In the genomic region with DNA sequence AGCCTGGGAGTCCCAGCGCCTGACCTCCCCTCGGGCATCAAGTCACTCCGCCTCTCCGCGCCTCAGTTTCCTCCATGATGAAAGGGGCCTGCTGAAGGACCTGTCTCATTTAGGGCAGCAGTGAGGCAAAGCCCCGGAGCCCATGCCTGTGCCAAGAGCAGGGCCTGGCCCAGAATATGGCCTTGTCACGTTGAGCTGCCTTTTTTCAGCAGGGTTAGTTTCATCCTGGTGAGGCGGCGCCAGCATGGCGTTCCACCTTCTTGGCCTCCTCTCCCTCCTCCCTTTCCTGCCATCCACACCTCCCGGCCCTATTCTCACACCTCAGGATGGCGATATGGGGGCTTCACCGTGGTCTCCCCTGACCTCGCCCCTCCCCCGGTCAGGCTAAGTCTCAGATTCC, we compare ENCODE assay signal across 23 cellular contexts. TPM values are rescaled to one million over a fixed set of nuclear protein-coding genes. Genes with fewer than 3 reads are reported as not detected.
DNase-seq lines count a peak whose midpoint lies in the region; ATAC-seq and TF ChIP-seq lines count a peak whose summit lies in the region.
"Had no signal": no experiment of that assay in that cellular context is flagged by ENCODE, and none has a peak within 500 bp of the region (broad histone marks: within the 10 kb centered on the region; RNA-seq: fewer than 3 reads in every experiment).

No MANE protein-coding gene starts in this region.

- H3F3A ChIP-seq in GM23338 (replicated peaks; ENCODE audit: low read depth) = no peaks in the 10 kb centered on the region

- H3K36me3 ChIP-seq in GM23338 (ENCODE audit: insufficient read depth) (no peaks in the 10 kb centered on the region), stomach (no peaks in the 10 kb centered on the region)
- no peaks in the 10 kb centered on the region for H3K36me3 ChIP-seq in CD8-positive, alpha-beta memory T cell (ENCODE audit: insufficient read depth, low read length)
- H3K36me3 ChIP-seq: brain microvascular endothelial cell, right atrium auricular region had no signal

- H3K4me1 Mint-ChIP-seq in GM23338 = peaks cover 45% of the 10 kb centered on the region
- H3K4me1 Mint-ChIP-seq in WTC11 = peaks cover 40% of the 10 kb centered on the region
- H3K4me1 Mint-ChIP-seq in mesothelial cell of epicardium = peaks cover 64% of the 10 kb centered on the region
- peaks cover 33 to 45% (median 38%) of the 10 kb centered on the region in 3 donors for H3K4me1 Mint-ChIP-seq in CD8-positive, alpha-beta memory T cell
- peaks cover 2% of the 10 kb centered on the region for H3K4me1 Mint-ChIP-seq in activated CD4-positive, alpha-beta memory T cell treated with anti-CD3 and anti-CD28 coated beads for 36 hours (ENCODE audit: low read depth)

- TF ChIP-seq CTCF in GM23338 (conservative IDR thresholded peaks at IDR 0.05; ENCODE audit: low read depth in 2 of 2) (no peak), WTC11 (IDR thresholded peaks at IDR 0.05) (no peak), mesothelial cell of epicardium (IDR thresholded peaks at IDR 0.05; ENCODE audit: unreplicated experiment) (no peak), stomach (IDR thresholded peaks at IDR 0.05) (no peak)

- H3K9me3 Mint-ChIP-seq in GM23338 (no peaks in the 10 kb centered on the region; the same call in 1 of the 3 replicates), WTC11 (no peaks in the 10 kb centered on the region), mesothelial cell of epicardium (no peaks in the 10 kb centered on the region)
- no peaks in the 10 kb centered on the region for H3K9me3 Mint-ChIP-seq in CD8-positive, alpha-beta memory T cell
- H3K9me3 Mint-ChIP-seq in activated CD4-positive, alpha-beta memory T cell treated with anti-CD3 and anti-CD28 coated beads for 36 hours = no peaks in the 10 kb centered on the region
- H3K9me3 Mint-ChIP-seq: CD8-positive, alpha-beta T cell had no signal

- H3K79me2 ChIP-seq in GM23338 (replicated peaks; ENCODE audit: insufficient read depth) = peaks cover 44% of the 10 kb centered on the region

- POLR2A ChIA-PET in WTC11 (lab: Charles Lee) = interaction anchor here (0.6 to 2.2 kb wide), 2 partner anchors 10 to 847 kb away, joined by 4 to 9 read pairs; no protein-coding TSS in a partner anchor
- POLR2A ChIA-PET in CD8-positive, alpha-beta memory T cell (lab: Charles Lee) = no interaction called here
- POLR2A ChIA-PET in activated CD4-positive, alpha-beta memory T cell treated with anti-CD3 and anti-CD28 coated beads for 36 hours (lab: Charles Lee) = no interaction called here

- intact Hi-C loops in stomach (cut with DNase I; ENCODE audit: low total_unique reads) = no loop called here
- intact Hi-C loops in activated CD4-positive, alpha-beta memory T cell treated with anti-CD3 and anti-CD28 coated beads for 36 hours (cut with micrococcal nuclease) = no loop called here

- CTCF ChIA-PET in WTC11 (lab: Charles Lee) = interaction anchor here (0.6 to 2.9 kb wide), 8 partner anchors 9 to 180 kb away, joined by 3 to 21 read pairs (median 5); no protein-coding TSS in a partner anchor
- CTCF ChIA-PET in CD8-positive, alpha-beta memory T cell (lab: Charles Lee) = no interaction called here
- CTCF ChIA-PET in activated CD4-positive, alpha-beta memory T cell treated with anti-CD3 and anti-CD28 coated beads for 36 hours (lab: Charles Lee) = no interaction called here

- no peak overlapping the region for H3K4me3 ChIP-seq in GM23338
- H3K4me3 ChIP-seq in stomach = no peak overlapping the region
- H3K4me3 ChIP-seq in CD8-positive, alpha-beta memory T cell (ENCODE audit: low read length) = no peak overlapping the region
- H3K4me3 ChIP-seq: right atrium auricular region, SK-N-MC had no signal

- H2AFZ ChIP-seq in GM23338 = no peak overlapping the region

- no peaks in the 10 kb centered on the region for H3K27me3 ChIP-seq in GM23338 (ENCODE audit: insufficient read depth)
- H3K27me3 ChIP-seq in stomach = no peaks in the 10 kb centered on the region
- H3K27me3 ChIP-seq in CD8-positive, alpha-beta memory T cell (ENCODE audit: insufficient read depth, low read length, poor library complexity, severe bottlenecking) = no peaks in the 10 kb centered on the region
- H3K27me3 ChIP-seq: brain microvascular endothelial cell, right atrium auricular region had no signal

- H3K4me3 Mint-ChIP-seq in GM23338 = no peak overlapping the region; the same call in 2 of the 3 replicates
- no peak overlapping the region for H3K4me3 Mint-ChIP-seq in WTC11
- H3K4me3 Mint-ChIP-seq in mesothelial cell of epicardium = peak overlapping the region; percentile 15
- no peak overlapping the region for H3K4me3 Mint-ChIP-seq in CD8-positive, alpha-beta memory T cell
- H3K4me3 Mint-ChIP-seq in activated CD4-positive, alpha-beta memory T cell treated with anti-CD3 and anti-CD28 coated beads for 36 hours = no peak overlapping the region
- H3K4me3 Mint-ChIP-seq: CD8-positive, alpha-beta T cell had no signal

- H3K27ac Mint-ChIP-seq in GM23338 = peak overlapping the region; percentile 84
- H3K27ac Mint-ChIP-seq in WTC11 = peak overlapping the region; percentile 78
- H3K27ac Mint-ChIP-seq in mesothelial cell of epicardium = peak overlapping the region; percentile 88
- H3K27ac Mint-ChIP-seq in CD8-positive, alpha-beta memory T cell = no peak overlapping the region
- H3K27ac Mint-ChIP-seq in activated CD4-positive, alpha-beta memory T cell treated with anti-CD3 and anti-CD28 coated beads for 36 hours = no peak overlapping the region
- H3K27ac Mint-ChIP-seq: CD8-positive, alpha-beta T cell had no signal

- TF ChIP-seq EP300 in stomach (IDR thresholded peaks at IDR 0.05) = no peak

- 61 to 74% (median 69%) methylated on average over 14 to 15 of the region's 15 CpGs for WGBS in stomach, 5 donors

- H3K36me3 Mint-ChIP-seq in GM23338 (ENCODE audit: low read depth) (no peaks in the 10 kb centered on the region; the same call in 1 of the 3 replicates), WTC11 (peaks cover 4% of the 10 kb centered on the region; the same call in 1 of the 2 replicates), mesothelial cell of epicardium (peaks cover 3% of the 10 kb centered on the region)
- H3K36me3 Mint-ChIP-seq in CD8-positive, alpha-beta memory T cell = peaks cover 0 to 13% (median 6%) of the 10 kb centered on the region in 3 donors
- H3K36me3 Mint-ChIP-seq in activated CD4-positive, alpha-beta memory T cell treated with anti-CD3 and anti-CD28 coated beads for 36 hours = no peaks in the 10 kb centered on the region

- DNase-seq in GM23338 (ENCODE audit: low spot score) (no peak), WTC11 (ENCODE audit: low spot score) (no peak), mesothelial cell of epicardium (ENCODE audit: low spot score in 2 of 2, unreplicated experiment in 2 of 2) (no peak), stomach (no peak)
- DNase-seq in stimulated activated CD4-positive, alpha-beta T cell treated with anti-CD3 and anti-CD28 coated beads, Interleukin-4, amount 100 ng/mL, for 1 hour = no peak
- DNase-seq in CD8-positive, alpha-beta memory T cell = no peak
- DNase-seq in activated CD4-positive, alpha-beta memory T cell treated with anti-CD3 and anti-CD28 coated beads for 36 hours = no peak
- DNase-seq: activated CD4-positive, alpha-beta T cell treated with anti-CD3 and anti-CD28 coated beads, Interleukin-2, amount 50 U/mL, for 48 hours; activated effector memory CD4-positive, alpha-beta T cell treated with Interleukin-2 at 50 U/mL for 16 hours; CD8-positive, alpha-beta T cell; DMS79; effector memory CD4-positive, alpha-beta T cell; NCI-H1417; NK-92 treated with Interleukin-12 subunit alpha and Interleukin-12 subunit beta, amount 100 ng/mL, for 24 hours had no signal

- H3K27ac ChIP-seq in GM23338 (ENCODE audit: low read depth) (no peak overlapping the region), stomach (peak overlapping the region; percentile 29 to 60 (median 55))
- no peak overlapping the region for H3K27ac ChIP-seq in CD8-positive, alpha-beta memory T cell (ENCODE audit: low read depth, low read length)
- H3K27ac ChIP-seq: brain microvascular endothelial cell, right atrium auricular region, SK-N-MC had no signal

- H3K9me2 ChIP-seq in GM23338 (ENCODE audit: insufficient read depth) = no peaks in the 10 kb centered on the region

- H4K20me1 ChIP-seq in GM23338 (replicated peaks; ENCODE audit: insufficient read depth) = peaks cover 4% of the 10 kb centered on the region

- H3K4me1 ChIP-seq in GM23338 (ENCODE audit: insufficient read depth) (peaks cover 17% of the 10 kb centered on the region), stomach (peaks cover 65 to 88% (median 76%) of the 10 kb centered on the region in 4 donors)
- H3K4me1 ChIP-seq in CD8-positive, alpha-beta memory T cell (ENCODE audit: insufficient read depth, low read length) = no peaks in the 10 kb centered on the region

- no peak for ATAC-seq in GM23338
- no peak for ATAC-seq in WTC11
- ATAC-seq: CD8-positive, alpha-beta T cell had no signal

- TF ChIP-seq POLR2A in stomach (IDR thresholded peaks at IDR 0.05) = no peak

- H3K4me2 ChIP-seq in GM23338 = no peak overlapping the region

- no peaks in the 10 kb centered on the region for H3K9me3 ChIP-seq in stomach
- no peaks in the 10 kb centered on the region for H3K9me3 ChIP-seq in CD8-positive, alpha-beta memory T cell (ENCODE audit: low read length)
- H3K9me3 ChIP-seq: right atrium auricular region had no signal

- peaks cover 11% of the 10 kb centered on the region for H3K27me3 Mint-ChIP-seq in GM23338 (ENCODE audit: insufficient read depth, low read depth, poor library complexity)
- H3K27me3 Mint-ChIP-seq in WTC11 (ENCODE audit: low read depth) = no peaks in the 10 kb centered on the region; the same call in 1 of the 2 replicates
- no peaks in the 10 kb centered on the region for H3K27me3 Mint-ChIP-seq in mesothelial cell of epicardium (ENCODE audit: low read depth)
- H3K27me3 Mint-ChIP-seq in CD8-positive, alpha-beta memory T cell = no peaks in the 10 kb centered on the region
- H3K27me3 Mint-ChIP-seq in activated CD4-positive, alpha-beta memory T cell treated with anti-CD3 and anti-CD28 coated beads for 36 hours = no peaks in the 10 kb centered on the region

RNA-seq across cellular contexts. Expression of a gene that starts 30.2 kb away (rescaled TPM):
- 31.7 and 35.4 TPM in 2 replicates for total RNA-seq in GM23338 (2014; rRNA removed; shearing (Covaris generic))
- 28.3 and 28.7 TPM in 2 replicates for polyA plus RNA-seq in GM23338 (2016; fragmentation: Nextera tagmentation; extraction: Ambion mirVana)
- total RNA-seq in WTC11 (2021) = 69.8 to 77.7 TPM (median 73.9 TPM) in 3 replicates
- total RNA-seq in mesothelial cell of epicardium = 101 to 103 TPM (median 102 TPM) in 3 replicates
- total RNA-seq in stomach = 10 to 100 TPM in 3 of 5 donors, 1 to 10 TPM in 2; 4.2 to 80.4 (median 35.6) TPM
- 10 to 100 TPM; 20.8 to 24.5 (median 24.3) TPM for polyA plus RNA-seq in stomach
- total RNA-seq in CD8-positive, alpha-beta memory T cell = 10 to 100 TPM; 21.3 to 21.8 TPM
- polyA plus RNA-seq in CD8-positive, alpha-beta memory T cell = 1.8 TPM
- total RNA-seq in activated CD4-positive, alpha-beta memory T cell treated with anti-CD3 and anti-CD28 coated beads for 36 hours = 10 to 100 TPM; 16.3 to 17.8 TPM

RNA-seq across cellular contexts. Expression of a gene that starts 41.0 kb away (rescaled TPM):
- total RNA-seq in GM23338 (2014; rRNA removed; shearing (Covaris generic)) = 3.8 and 6.2 TPM in 2 replicates
- polyA plus RNA-seq in GM23338 (2016; fragmentation: Nextera tagmentation; extraction: Ambion mirVana) = 2.8 and 3.6 TPM in 2 replicates
- 2.0 to 2.5 TPM (median 2.2 TPM) in 3 replicates for total RNA-seq in WTC11 (2021)
- total RNA-seq in mesothelial cell of epicardium = 11.7 to 14.8 TPM (median 12.2 TPM) in 3 replicates
- total RNA-seq in stomach = not detected
- polyA plus RNA-seq in stomach = 10 to 100 TPM in 1 of 3 donors, under 1 TPM in 1, not detected in 1; 0.37 to 40.6 TPM
- total RNA-seq in CD8-positive, alpha-beta memory T cell = not detected
- polyA plus RNA-seq in CD8-positive, alpha-beta memory T cell = not detected
- not detected for total RNA-seq in activated CD4-positive, alpha-beta memory T cell treated with anti-CD3 and anti-CD28 coated beads for 36 hours
- total RNA-seq: CD8-positive, alpha-beta T cell; lung microvascular endothelial cell; myocyte; right atrium auricular region; T-helper 2 cell treated with Interferon-gamma antibody and Interleukin-4, amounts not matched to agents 100 ng/mL and 5 ng/mL, for 36 hours had no signal

RNA-seq across cellular contexts. Expression of a gene that starts 48.3 kb away (rescaled TPM):
- total RNA-seq in GM23338 (2014; rRNA removed; shearing (Covaris generic)) = not detected in 2 replicates
- polyA plus RNA-seq in GM23338 (2016; fragmentation: Nextera tagmentation; extraction: Ambion mirVana) (not detected in 2 replicates), stomach (1 to 10 TPM in 1 of 3 donors, under 1 TPM in 1, not detected in 1; 0.65 to 1.9 TPM)
- total RNA-seq in WTC11 (2021) (0.37 to 1.1 TPM (median 0.77 TPM) in 3 replicates), mesothelial cell of epicardium (not detected in 3 replicates), stomach (not detected)
- total RNA-seq in CD8-positive, alpha-beta memory T cell = not detected
- polyA plus RNA-seq in CD8-positive, alpha-beta memory T cell = not detected
- total RNA-seq in activated CD4-positive, alpha-beta memory T cell treated with anti-CD3 and anti-CD28 coated beads for 36 hours = not detected
- total RNA-seq: CD8-positive, alpha-beta T cell; kidney epithelial cell; lung microvascular endothelial cell; myocyte; NCI-H460; omental fat pad; right atrium auricular region; T-helper 2 cell treated with Interferon-gamma antibody and Interleukin-4, amounts not matched to agents 100 ng/mL and 5 ng/mL, for 36 hours had no signal

Comparison
In these comparisons a context has a peak if more than half of its experiments do, and no peak if none do; other contexts are left out.
1. H3K27ac ChIP-seq: peak in stomach (5 of 5); none in GM23338 (single experiment) and CD8-positive, alpha-beta memory T cell (single experiment).
2. H3K27ac Mint-ChIP-seq: peak in GM23338 (single experiment), WTC11 (single experiment) and mesothelial cell of epicardium (single experiment); none in CD8-positive, alpha-beta memory T cell (0 of 8) and activated CD4-positive, alpha-beta memory T cell treated with anti-CD3 and anti-CD28 coated beads for 36 hours (single experiment).